In the genomic region with DNA sequence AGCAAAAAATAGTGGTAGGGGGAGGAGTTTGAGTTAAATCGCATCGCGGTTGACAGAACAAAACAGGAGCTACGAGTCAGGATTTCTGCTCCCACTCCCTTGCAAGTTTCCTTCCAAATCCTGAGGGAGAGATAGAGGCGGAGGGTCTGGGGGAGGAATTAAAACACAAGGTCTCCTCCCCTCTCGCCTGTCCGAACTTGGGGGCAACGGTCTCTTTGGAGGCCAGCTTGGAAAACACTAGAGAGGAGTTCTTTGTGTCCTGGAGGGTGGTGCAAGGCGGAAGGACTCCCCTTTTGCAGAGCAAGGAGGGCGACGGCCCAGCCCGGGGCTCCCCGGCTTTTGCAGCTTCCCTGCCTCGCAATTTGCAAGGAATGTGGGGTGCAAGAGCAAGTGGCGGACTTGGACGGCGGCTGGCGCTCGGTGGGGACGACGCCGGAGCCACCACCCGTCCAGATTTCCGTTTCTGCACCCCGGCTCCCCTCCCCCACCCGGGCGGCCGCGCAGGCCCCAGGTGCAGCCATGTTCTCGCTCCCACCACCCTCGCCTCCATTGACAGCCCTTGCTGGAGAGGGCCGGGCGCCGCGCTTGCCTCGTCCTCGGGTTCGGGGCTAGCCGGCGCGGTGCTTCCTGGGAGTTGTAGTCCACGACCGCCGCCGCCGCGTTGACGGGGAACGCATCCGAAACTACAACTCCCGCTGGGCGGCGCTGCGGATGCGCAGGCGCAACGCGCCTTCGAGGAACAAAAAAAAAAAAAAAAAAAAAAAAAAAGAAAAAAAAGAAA, we compare ENCODE assay signal across 8 cellular contexts. TPM values are rescaled to one million over a fixed set of nuclear protein-coding genes. Genes with fewer than 3 reads are reported as not detected.
DNase-seq lines count a peak whose midpoint lies in the region; ATAC-seq and TF ChIP-seq lines count a peak whose summit lies in the region.

No MANE protein-coding gene starts in this region.

- peak overlapping the region; percentile 88 for H3K4me3 Mint-ChIP-seq in activated naive CD8-positive, alpha-beta T cell
- H3K4me3 Mint-ChIP-seq in glutamatergic neuron (ENCODE audit: unreplicated experiment) (peak overlapping the region; percentile 83), osteocyte (ENCODE audit: unreplicated experiment) (peak overlapping the region; percentile 82)

- H3K4me1 Mint-ChIP-seq in activated naive CD8-positive, alpha-beta T cell (ENCODE audit: low read depth) = peaks cover 53% of the 10 kb centered on the region
- H3K4me1 Mint-ChIP-seq in glutamatergic neuron (ENCODE audit: low read depth, unreplicated experiment) (peaks cover 20% of the 10 kb centered on the region), osteocyte (ENCODE audit: unreplicated experiment) (peaks cover 51% of the 10 kb centered on the region)

- ATAC-seq in HG02610 (IDR thresholded peaks at IDR 0.05; ENCODE audit: unreplicated experiment) = peak; percentile 59
- peak; percentile 96 for ATAC-seq in SK-N-SH treated with all-trans-retinoic acid at 6 μM for 48 hours
- peak; percentile 74 for ATAC-seq in thoracic aorta (ENCODE audit: insufficient number of reproducible peaks, low FRiP score, low read depth)

- no peaks in the 10 kb centered on the region for H3K27me3 ChIP-seq in thoracic aorta (replicated peaks; ENCODE audit: insufficient read depth)

- no peaks in the 10 kb centered on the region for H3K27me3 Mint-ChIP-seq in activated naive CD8-positive, alpha-beta T cell
- H3K27me3 Mint-ChIP-seq in glutamatergic neuron (ENCODE audit: unreplicated experiment) (peaks cover 18% of the 10 kb centered on the region), osteocyte (ENCODE audit: unreplicated experiment) (no peaks in the 10 kb centered on the region)

- peaks cover 4% of the 10 kb centered on the region for H3K36me3 Mint-ChIP-seq in activated naive CD8-positive, alpha-beta T cell
- no peaks in the 10 kb centered on the region for H3K36me3 Mint-ChIP-seq in glutamatergic neuron (ENCODE audit: unreplicated experiment)
- H3K36me3 Mint-ChIP-seq in osteocyte (ENCODE audit: unreplicated experiment) = no peaks in the 10 kb centered on the region

- TF ChIP-seq POLR2A in GM10847 (IDR thresholded peaks at IDR 0.05; ENCODE audit: extremely low read depth, insufficient read length) = peak; percentile 76

- H3K27ac ChIP-seq in thoracic aorta = peak overlapping the region; percentile 85 to 90

- H3K36me3 ChIP-seq in thoracic aorta = no peaks in the 10 kb centered on the region

- H3K4me1 ChIP-seq in thoracic aorta (ENCODE audit: control insufficient read depth in 1 of 2, low read depth in 2 of 2) = peaks cover 32 to 41% of the 10 kb centered on the region in 2 donors

- H3K27ac Mint-ChIP-seq in activated naive CD8-positive, alpha-beta T cell = peak overlapping the region; percentile 88
- H3K27ac Mint-ChIP-seq in glutamatergic neuron (ENCODE audit: unreplicated experiment) = peak overlapping the region; percentile 95
- H3K27ac Mint-ChIP-seq in osteocyte (ENCODE audit: unreplicated experiment) = peak overlapping the region; percentile 95

- TF ChIP-seq CTCF in glutamatergic neuron (IDR thresholded peaks at IDR 0.05; ENCODE audit: partially characterized antibody, unreplicated experiment) (no peak), osteocyte (IDR thresholded peaks at IDR 0.05) (no peak), thoracic aorta (IDR thresholded peaks at IDR 0.05) (no peak)

- H3K4me3 ChIP-seq in thoracic aorta = peak overlapping the region; percentile 96

- H3K9me3 Mint-ChIP-seq in activated naive CD8-positive, alpha-beta T cell (ENCODE audit: low read depth) = no peaks in the 10 kb centered on the region
- peaks cover 26% of the 10 kb centered on the region for H3K9me3 Mint-ChIP-seq in glutamatergic neuron (ENCODE audit: unreplicated experiment)
- H3K9me3 Mint-ChIP-seq in osteocyte (ENCODE audit: unreplicated experiment) = no peaks in the 10 kb centered on the region

- DNase-seq in NCI-H1092 treated with DMSO at 0.1 percent for 48 hours (lab: John Stamatoyannopoulos, UW) = peak; percentile 99
- DNase-seq in glutamatergic neuron = peak; percentile 100
- DNase-seq in osteocyte (ENCODE audit: extremely low spot score, unreplicated experiment) = peak; percentile 99
- peak; percentile 94 for DNase-seq in thoracic aorta (ENCODE audit: low spot score)

- H3K9me3 ChIP-seq in thoracic aorta = no peaks in the 10 kb centered on the region

TF ChIP-seq in SK-N-SH treated with all-trans-retinoic acid at 6 μM for 48 hours, 23 proteins besides CTCF, POLR2A, EP300 and RAD21:
- TF ChIP-seq POU6F1 (CRISPR knock-in tag; IDR thresholded peaks at IDR 0.05; ENCODE audit: borderline replicate concordance, low read depth) = no peak
- no peak for TF ChIP-seq TOX (CRISPR knock-in tag; IDR thresholded peaks at IDR 0.05; ENCODE audit: borderline replicate concordance)
- TF ChIP-seq RARB (CRISPR knock-in tag; IDR thresholded peaks at IDR 0.05) = no peak
- TF ChIP-seq ZFP30 (CRISPR knock-in tag; IDR thresholded peaks at IDR 0.05) = no peak
- TF ChIP-seq ZNF70 (CRISPR knock-in tag; IDR thresholded peaks at IDR 0.05) = peak; percentile 87
- 0 out of 2 replicates have a peak, but pooled peaks have one; percentile 28 for TF ChIP-seq GLIS3 (CRISPR knock-in tag; IDR thresholded peaks at IDR 0.05)
- TF ChIP-seq ZFP3 (CRISPR knock-in tag; IDR thresholded peaks at IDR 0.05) = peak; percentile 53; the same call in 1 of the 2 replicates
- TF ChIP-seq CSRNP3 (CRISPR knock-in tag; IDR thresholded peaks at IDR 0.05) = no peak
- TF ChIP-seq ESRRG (CRISPR knock-in tag; IDR thresholded peaks at IDR 0.05) = no peak
- TF ChIP-seq ZC3H10 (CRISPR knock-in tag; IDR thresholded peaks at IDR 0.05) = no peak
- TF ChIP-seq TCF4 (CRISPR knock-in tag; IDR thresholded peaks at IDR 0.05; ENCODE audit: borderline replicate concordance) = no peak
- TF ChIP-seq, protein P1, sequence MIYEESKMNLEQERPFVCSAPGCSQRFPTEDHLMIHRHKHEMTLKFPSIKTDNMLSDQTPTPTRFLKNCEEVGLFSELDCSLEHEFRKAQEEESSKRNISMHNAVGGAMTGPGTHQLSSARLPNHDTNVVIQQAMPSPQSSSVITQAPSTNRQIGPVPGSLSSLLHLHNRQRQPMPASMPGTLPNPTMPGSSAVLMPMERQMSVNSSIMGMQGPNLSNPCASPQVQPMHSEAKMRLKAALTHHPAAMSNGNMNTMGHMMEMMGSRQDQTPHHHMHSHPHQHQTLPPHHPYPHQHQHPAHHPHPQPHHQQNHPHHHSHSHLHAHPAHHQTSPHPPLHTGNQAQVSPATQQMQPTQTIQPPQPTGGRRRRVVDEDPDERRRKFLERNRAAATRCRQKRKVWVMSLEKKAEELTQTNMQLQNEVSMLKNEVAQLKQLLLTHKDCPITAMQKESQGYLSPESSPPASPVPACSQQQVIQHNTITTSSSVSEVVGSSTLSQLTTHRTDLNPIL (CRISPR knock-in tag; IDR thresholded peaks at IDR 0.05; ENCODE audit: low read depth) = no peak
- TF ChIP-seq, protein P2, sequence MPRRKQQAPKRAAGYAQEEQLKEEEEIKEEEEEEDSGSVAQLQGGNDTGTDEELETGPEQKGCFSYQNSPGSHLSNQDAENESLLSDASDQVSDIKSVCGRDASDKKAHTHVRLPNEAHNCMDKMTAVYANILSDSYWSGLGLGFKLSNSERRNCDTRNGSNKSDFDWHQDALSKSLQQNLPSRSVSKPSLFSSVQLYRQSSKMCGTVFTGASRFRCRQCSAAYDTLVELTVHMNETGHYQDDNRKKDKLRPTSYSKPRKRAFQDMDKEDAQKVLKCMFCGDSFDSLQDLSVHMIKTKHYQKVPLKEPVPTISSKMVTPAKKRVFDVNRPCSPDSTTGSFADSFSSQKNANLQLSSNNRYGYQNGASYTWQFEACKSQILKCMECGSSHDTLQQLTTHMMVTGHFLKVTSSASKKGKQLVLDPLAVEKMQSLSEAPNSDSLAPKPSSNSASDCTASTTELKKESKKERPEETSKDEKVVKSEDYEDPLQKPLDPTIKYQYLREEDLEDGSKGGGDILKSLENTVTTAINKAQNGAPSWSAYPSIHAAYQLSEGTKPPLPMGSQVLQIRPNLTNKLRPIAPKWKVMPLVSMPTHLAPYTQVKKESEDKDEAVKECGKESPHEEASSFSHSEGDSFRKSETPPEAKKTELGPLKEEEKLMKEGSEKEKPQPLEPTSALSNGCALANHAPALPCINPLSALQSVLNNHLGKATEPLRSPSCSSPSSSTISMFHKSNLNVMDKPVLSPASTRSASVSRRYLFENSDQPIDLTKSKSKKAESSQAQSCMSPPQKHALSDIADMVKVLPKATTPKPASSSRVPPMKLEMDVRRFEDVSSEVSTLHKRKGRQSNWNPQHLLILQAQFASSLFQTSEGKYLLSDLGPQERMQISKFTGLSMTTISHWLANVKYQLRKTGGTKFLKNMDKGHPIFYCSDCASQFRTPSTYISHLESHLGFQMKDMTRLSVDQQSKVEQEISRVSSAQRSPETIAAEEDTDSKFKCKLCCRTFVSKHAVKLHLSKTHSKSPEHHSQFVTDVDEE (CRISPR knock-in tag; IDR thresholded peaks at IDR 0.05) = peak; percentile 55; the same call in 1 of the 2 replicates
TF ChIP-seq in SK-N-SH treated with all-trans-retinoic acid at 6 μM for 48 hours: peak in this region for 4.

RNA-seq across cellular contexts. Expression of gene GTF2I, which starts 0.4 kb away (rescaled TPM):
- total RNA-seq in glutamatergic neuron (ENCODE audit: unreplicated experiment) (391 TPM), osteocyte (236 and 247 TPM in 2 replicates), thoracic aorta (100 to 1,000 TPM; 107 to 157 TPM)

Comparison
In these comparisons a context has a peak if more than half of its experiments do, and no peak if none do; other contexts are left out.
1. Peak in every context shown above with its lines: DNase-seq, ATAC-seq, H3K4me3 ChIP-seq and H3K27ac ChIP-seq.